ENCODE assay signal across 18 cellular contexts in genomic region chr5:129670944-129671343, GRCh38.
DNase-seq lines count a peak whose midpoint lies in the region; FAIRE-seq and TF ChIP-seq lines count a peak whose summit lies in the region.
"Had no signal": no experiment of that assay in that cellular context is flagged by ENCODE, and none has a peak within 500 bp of the region (broad histone marks: within the 10 kb centered on the region; RNA-seq: fewer than 3 reads in every experiment).

No MANE protein-coding gene starts in this region.

- H2BK120ac ChIP-seq in mesendoderm (ENCODE audit: low read depth, low read length), result no peak overlapping the region

- no peaks in the 10 kb centered on the region for H3K4me1 ChIP-seq in mesendoderm (ENCODE audit: control insufficient read depth, low read depth, low read length)
- H3K4me1 ChIP-seq: BLaER1 treated with 17β-estradiol and CSF1 and Interleukin-3, amounts not matched to agents 10 nM and 100 nM had no signal

- H3K4me3 ChIP-seq in AG10803 (ENCODE audit: low read length), result no peak overlapping the region
- no peak overlapping the region for H3K4me3 ChIP-seq in mesendoderm (ENCODE audit: low read length)
- H3K4me3 ChIP-seq: BLaER1 treated with 17β-estradiol and CSF1 and Interleukin-3, amounts not matched to agents 10 nM and 100 nM; mucosa of descending colon had no signal

- DNase-seq in AG10803 (ENCODE audit: low read depth), result peak; percentile 0
- peak; percentile 58 for DNase-seq in M059J (ENCODE audit: low read depth)
- DNase-seq in dermis blood vessel endothelial cell, result peak; percentile 59
- peak; percentile 2 for DNase-seq in mesendoderm
- no peak for DNase-seq in activated effector memory CD4-positive, alpha-beta T cell treated with anti-CD3 and anti-CD28 coated beads, Interleukin-2, amount 50 U/mL, for 16 hours
- DNase-seq in NCI-H2029 (lab: John Stamatoyannopoulos, UW), result no peak
- DNase-seq in CD14-positive monocyte (ENCODE audit: low spot score), result no peak
- DNase-seq in D721Med (ENCODE audit: insufficient read length, low spot score), result no peak
- DNase-seq: activated CD8-positive, alpha-beta T cell treated with anti-CD3 and anti-CD28 coated beads, Interleukin-2, amount 10 ng/mL, durations not matched to agents 7 days and 5 days; activated naive CD4-positive, alpha-beta T cell treated with anti-CD3 and anti-CD28 coated beads, Interleukin-2, amount 10 ng/mL, durations not matched to agents 7 days and 5 days; mucosa of descending colon; NCI-H2107; NK-92 treated with Interleukin-12 subunit alpha and Interleukin-12 subunit beta, amount 100 ng/mL, for 24 hours; SHP77 treated with DMSO at 0.1 percent for 48 hours had no signal

- no peak overlapping the region for H3K4me3 Mint-ChIP-seq in CD14-positive monocyte
- H3K4me3 Mint-ChIP-seq: activated CD8-positive, alpha-beta T cell treated with anti-CD3 and anti-CD28 coated beads, Interleukin-2, amount 10 ng/mL, durations not matched to agents 7 days and 5 days; activated naive CD4-positive, alpha-beta T cell treated with anti-CD3 and anti-CD28 coated beads, Interleukin-2, amount 10 ng/mL, durations not matched to agents 7 days and 5 days; type B pancreatic cell had no signal

- peaks cover 0 to 9% (median 5%) of the 10 kb centered on the region in 7 donors for H3K9me3 Mint-ChIP-seq in CD14-positive monocyte
- H3K9me3 Mint-ChIP-seq: activated naive CD4-positive, alpha-beta T cell treated with anti-CD3 and anti-CD28 coated beads, Interleukin-2, amount 10 ng/mL, durations not matched to agents 7 days and 5 days had no signal

- no peaks in the 10 kb centered on the region for H3K4me1 Mint-ChIP-seq in CD14-positive monocyte
- H3K4me1 Mint-ChIP-seq: activated naive CD4-positive, alpha-beta T cell treated with anti-CD3 and anti-CD28 coated beads, Interleukin-2, amount 10 ng/mL, durations not matched to agents 7 days and 5 days had no signal

- FAIRE-seq in D721Med (lab: Jason Lieb, UNC), result no peak
- FAIRE-seq: frontal cortex, G401.6 had no signal

- no peak overlapping the region for H4K5ac ChIP-seq in mesendoderm (ENCODE audit: low read length)

- intact Hi-C loops in CD14-positive monocyte (cut with micrococcal nuclease), result no loop called here

- no peak for TF ChIP-seq CTCF in AG10803 (conservative IDR thresholded peaks at IDR 0.05; ENCODE audit: low read length)
- no peak for TF ChIP-seq CTCF in CD14-positive monocyte (IDR thresholded peaks at IDR 0.05)
- no peak for TF ChIP-seq CTCF in D721Med (IDR thresholded peaks at IDR 0.05; ENCODE audit: insufficient read depth, missing control alignments)

- H3K36me3 ChIP-seq in mesendoderm (ENCODE audit: control insufficient read depth, insufficient read depth, low read length), result no peaks in the 10 kb centered on the region
- H3K36me3 ChIP-seq: BLaER1 treated with 17β-estradiol and CSF1 and Interleukin-3, amounts not matched to agents 10 nM and 100 nM had no signal

- no peak overlapping the region for H3K27ac Mint-ChIP-seq in CD14-positive monocyte
- H3K27ac Mint-ChIP-seq: activated CD8-positive, alpha-beta T cell treated with anti-CD3 and anti-CD28 coated beads, Interleukin-2, amount 10 ng/mL, durations not matched to agents 7 days and 5 days; activated naive CD4-positive, alpha-beta T cell treated with anti-CD3 and anti-CD28 coated beads, Interleukin-2, amount 10 ng/mL, durations not matched to agents 7 days and 5 days; type B pancreatic cell had no signal

- H3K4me2 ChIP-seq in mesendoderm (ENCODE audit: low read length), result no peak overlapping the region
- H3K4me2 ChIP-seq: BLaER1 treated with 17β-estradiol and CSF1 and Interleukin-3, amounts not matched to agents 10 nM and 100 nM had no signal

- no peaks in the 10 kb centered on the region for H3K79me2 ChIP-seq in mesendoderm (ENCODE audit: control insufficient read depth, insufficient read depth, low read length)

- H4K8ac ChIP-seq in mesendoderm (ENCODE audit: low read depth, low read length), result no peak overlapping the region

- no peak overlapping the region for H2BK5ac ChIP-seq in mesendoderm (ENCODE audit: low read length)

- no peak overlapping the region for H2AK5ac ChIP-seq in mesendoderm (ENCODE audit: low read length)

- WGBS in mesendoderm (ENCODE audit: extremely low coverage, insufficient coverage, low lambda C conversion rate), result no CpG with 5 or more reads among the region's 2 CpGs

- H3K9ac ChIP-seq in mesendoderm (ENCODE audit: low read length), result no peak overlapping the region
- H3K9ac ChIP-seq: BLaER1 treated with 17β-estradiol and CSF1 and Interleukin-3, amounts not matched to agents 10 nM and 100 nM had no signal

- no peak overlapping the region for H3K27ac ChIP-seq in mesendoderm (ENCODE audit: low read depth, low read length)
- H3K27ac ChIP-seq: BLaER1 treated with 17β-estradiol and CSF1 and Interleukin-3, amounts not matched to agents 10 nM and 100 nM had no signal

- no peak overlapping the region for H3K4ac ChIP-seq in mesendoderm (ENCODE audit: low read depth, low read length)

- no peaks in the 10 kb centered on the region for H3K79me1 ChIP-seq in mesendoderm (ENCODE audit: low read length)

- no peak overlapping the region for H3K56ac ChIP-seq in mesendoderm (ENCODE audit: low read length)

- no peak overlapping the region for H3K18ac ChIP-seq in mesendoderm (ENCODE audit: low read length)

- no peaks in the 10 kb centered on the region for H3K27me3 ChIP-seq in mesendoderm (ENCODE audit: insufficient read depth, low read length, poor library complexity)
- H3K27me3 ChIP-seq: BLaER1 treated with 17β-estradiol and CSF1 and Interleukin-3, amounts not matched to agents 10 nM and 100 nM had no signal

- H3K27me3 Mint-ChIP-seq in CD14-positive monocyte (ENCODE audit: low read depth in 3 of 3), result peaks cover 0 to 1% (median 0%) of the 10 kb centered on the region in 3 donors
- H3K27me3 Mint-ChIP-seq: activated naive CD4-positive, alpha-beta T cell treated with anti-CD3 and anti-CD28 coated beads, Interleukin-2, amount 10 ng/mL, durations not matched to agents 7 days and 5 days; type B pancreatic cell had no signal

- no peak overlapping the region for H2BK15ac ChIP-seq in mesendoderm (replicated peaks; ENCODE audit: low read depth)

- no peaks in the 10 kb centered on the region for H3K36me3 Mint-ChIP-seq in CD14-positive monocyte
- H3K36me3 Mint-ChIP-seq: activated naive CD4-positive, alpha-beta T cell treated with anti-CD3 and anti-CD28 coated beads, Interleukin-2, amount 10 ng/mL, durations not matched to agents 7 days and 5 days had no signal

- H3K23ac ChIP-seq in mesendoderm (ENCODE audit: low read length), result no peak overlapping the region

Comparison
In these comparisons a context has a peak if more than half of its experiments do, and no peak if none do; other contexts are left out.
1. DNase-seq: peak in AG10803 (single experiment), M059J (single experiment), dermis blood vessel endothelial cell (single experiment) and mesendoderm (single experiment); none in activated effector memory CD4-positive, alpha-beta T cell treated with anti-CD3 and anti-CD28 coated beads, Interleukin-2, amount 50 U/mL, for 16 hours (single experiment), NCI-H2029 (single experiment), CD14-positive monocyte (single experiment) and D721Med (single experiment).